In genomic region chr16:85605912-85606841, GRCh38 we compare ENCODE assay signal across 1 cellular context.
TF ChIP-seq lines count a peak whose summit lies in the region.

No MANE protein-coding gene starts in this region.

TF ChIP-seq in GM23338, 12 proteins besides CTCF, POLR2A, EP300 and RAD21:
- TF ChIP-seq EZH2 (IDR thresholded peaks at IDR 0.05; ENCODE audit: low read depth, unreplicated experiment) (no peak), ETS1 (IDR thresholded peaks at IDR 0.05) (no peak), EZH2phosphoT487 (IDR thresholded peaks at IDR 0.05; ENCODE audit: unreplicated experiment) (no peak), STAT1 (IDR thresholded peaks at IDR 0.05; ENCODE audit: unreplicated experiment) (no peak), ZNF462 (CRISPR knock-in tag; IDR thresholded peaks at IDR 0.05) (no peak), ZNF114 (CRISPR knock-in tag; IDR thresholded peaks at IDR 0.05) (no peak), NANOG (IDR thresholded peaks at IDR 0.05; ENCODE audit: borderline replicate concordance) (no peak), JUNB (IDR thresholded peaks at IDR 0.05; ENCODE audit: unreplicated experiment) (no peak), POLR2AphosphoS5 (IDR thresholded peaks at IDR 0.05; ENCODE audit: low read depth) (no peak), REST (IDR thresholded peaks at IDR 0.05; ENCODE audit: unreplicated experiment) (no peak), CREB1 (CRISPR knock-in tag; IDR thresholded peaks at IDR 0.05; ENCODE audit: low read depth) (no peak), ZNF331 (CRISPR knock-in tag; IDR thresholded peaks at IDR 0.05; ENCODE audit: low read depth) (no peak)
